Comparison of ENCODE assay signal across 9 cellular contexts in genomic region chr5:59123595-59124561, GRCh38.
DNase-seq lines count a peak whose midpoint lies in the region; ATAC-seq and TF ChIP-seq lines count a peak whose summit lies in the region.
"Had no signal": no experiment of that assay in that cellular context is flagged by ENCODE, and none has a peak within 500 bp of the region (broad histone marks: within the 10 kb centered on the region; RNA-seq: fewer than 3 reads in every experiment).

No MANE protein-coding gene starts in this region.

- H3K36me3 ChIP-seq in BE2C: no peaks in the 10 kb centered on the region

- TF ChIP-seq CTCF in BE2C (IDR thresholded peaks at IDR 0.05; ENCODE audit: low read depth, low read length): no peak

- peak; percentile 30 for ATAC-seq in GM19372 (IDR thresholded peaks at IDR 0.05; ENCODE audit: low read depth, unreplicated experiment)
- ATAC-seq in GM19324 (IDR thresholded peaks at IDR 0.05; ENCODE audit: low FRiP score, unreplicated experiment): no peak

- no peaks in the 10 kb centered on the region for H3K9me3 ChIP-seq in BE2C

- H3K4me1 ChIP-seq in BE2C: peaks cover 22% of the 10 kb centered on the region

- DNase-seq in BE2C (no peak), NAMALWA (ENCODE audit: low spot score) (peak; percentile 7), left kidney (ENCODE audit: low read depth, low spot score) (peak; percentile 90), globus pallidus (ENCODE audit: low spot score) (no peak), hippocampal formation (lab: John Stamatoyannopoulos, UW) (no peak)
- DNase-seq in effector CD8-positive, alpha-beta T cell (lab: John Stamatoyannopoulos, UW): no peak
- DNase-seq: effector CD4-positive, alpha-beta T cell had no signal

- H3K27me3 ChIP-seq in BE2C: no peaks in the 10 kb centered on the region

- H3K4me3 ChIP-seq in BE2C (ENCODE audit: low read depth, low read length): peak overlapping the region; percentile 55

Comparison
In these comparisons a context has a peak if more than half of its experiments do, and no peak if none do; other contexts are left out.
1. DNase-seq: peak in NAMALWA (single experiment) and left kidney (single experiment); none in BE2C (single experiment), globus pallidus (single experiment), hippocampal formation (0 of 2) and effector CD8-positive, alpha-beta T cell (single experiment).